8 cellular contexts compared by ENCODE assay signal in genomic region chr15:64651573-64652260, GRCh38.
A peak's percentile ranks its signal among the peaks of the same experiment; 100 is the strongest.
DNase-seq lines count a peak whose midpoint lies in the region; ATAC-seq and TF ChIP-seq lines count a peak whose summit lies in the region.

No MANE protein-coding gene starts in this region.

- H3K4me1 Mint-ChIP-seq in neural progenitor cell = peaks cover 8% of the 10 kb centered on the region

- peaks cover 1% of the 10 kb centered on the region for H3K36me3 Mint-ChIP-seq in neural progenitor cell

- H3K4me2 ChIP-seq in neural progenitor cell = no peak overlapping the region

- no peak overlapping the region for H3K27ac ChIP-seq in lower lobe of right lung
- no peak overlapping the region for H3K27ac ChIP-seq in aorta (ENCODE audit: low read depth in 1 of 2, low read length in 2 of 2)
- no peak overlapping the region for H3K27ac ChIP-seq in neural progenitor cell

- peaks cover 17% of the 10 kb centered on the region for H3K79me2 ChIP-seq in neural progenitor cell (ENCODE audit: low read depth)

- no peak overlapping the region for H3K4me3 Mint-ChIP-seq in neural progenitor cell

- DNase-seq in G401 (ENCODE audit: low spot score) (peak; percentile 8), NCI-H1092 treated with DMSO at 0.1 percent for 48 hours (lab: John Stamatoyannopoulos, UW) (peak; percentile 16), lower lobe of right lung (no peak), aorta (no peak), erythroblast (lab: John Stamatoyannopoulos, UW) (no peak), neural progenitor cell (ENCODE audit: low spot score) (no peak)
- DNase-seq in activated T-cell treated with anti-CD3 and anti-CD28 coated beads, Interleukin-2, amount 50 U/mL, for 1 hour = peak; percentile 41

- no peak overlapping the region for H3K4me3 ChIP-seq in lower lobe of right lung
- H3K4me3 ChIP-seq in aorta (ENCODE audit: low read length in 2 of 2) = no peak overlapping the region
- H3K4me3 ChIP-seq in neural progenitor cell = no peak overlapping the region

- no peak for TF ChIP-seq CTCF in lower lobe of right lung (IDR thresholded peaks at IDR 0.05)
- TF ChIP-seq CTCF in neural progenitor cell (IDR thresholded peaks at IDR 0.05) = no peak

- TF ChIP-seq POLR2A in erythroblast (IDR thresholded peaks at IDR 0.05; ENCODE audit: low read length) = no peak

- H3F3A ChIP-seq in neural progenitor cell (ENCODE audit: low read depth) = peaks cover 9% of the 10 kb centered on the region

- no peak overlapping the region for H2AFZ ChIP-seq in neural progenitor cell (replicated peaks)

- H3K27ac Mint-ChIP-seq in neural progenitor cell = no peak overlapping the region

- intact Hi-C loops in lower lobe of right lung (cut with DNase I) (no loop called here), aorta (cut with DNase I) (loop anchor here in 1 of 2 donors (10.0 kb wide), 1 partner anchor 227 kb away; no protein-coding TSS in a partner anchor)

- no peak overlapping the region for H3K9ac ChIP-seq in neural progenitor cell

- H3K27me3 Mint-ChIP-seq in neural progenitor cell (ENCODE audit: insufficient read depth, low read depth) = peaks cover 2% of the 10 kb centered on the region

- no peaks in the 10 kb centered on the region for H3K9me3 Mint-ChIP-seq in neural progenitor cell

- 82 to 89% methylated on average over 4 of the region's 4 CpGs for WGBS in aorta, 2 donors

- ATAC-seq in GM21723 (IDR thresholded peaks at IDR 0.05; ENCODE audit: unreplicated experiment) (peak; percentile 82), lower lobe of right lung (peak; percentile 81 to 83), aorta (ENCODE audit: low FRiP score) (no peak)

- no peaks in the 10 kb centered on the region for H3K27me3 ChIP-seq in lower lobe of right lung (ENCODE audit: low read depth)
- no peaks in the 10 kb centered on the region for H3K27me3 ChIP-seq in aorta (ENCODE audit: control insufficient read depth in 1 of 2, insufficient read depth in 2 of 2, low read length in 1 of 2)
- no peaks in the 10 kb centered on the region for H3K27me3 ChIP-seq in neural progenitor cell

- H3K36me3 ChIP-seq in lower lobe of right lung (no peaks in the 10 kb centered on the region), aorta (ENCODE audit: control insufficient read depth in 1 of 2, insufficient read depth in 2 of 2, low read length in 1 of 2) (no peaks in the 10 kb centered on the region), neural progenitor cell (no peaks in the 10 kb centered on the region)

- in situ Hi-C loops in G401 (cut with HindIII; ENCODE audit: low sequenced_read_pairs) = no loop called here

- H3K4me1 ChIP-seq in lower lobe of right lung (peaks cover 19% of the 10 kb centered on the region), aorta (ENCODE audit: control insufficient read depth in 1 of 2, insufficient read depth in 2 of 2, low read length in 2 of 2) (no peaks in the 10 kb centered on the region), neural progenitor cell (peaks cover 7% of the 10 kb centered on the region)

- H3K9me3 ChIP-seq in lower lobe of right lung = no peaks in the 10 kb centered on the region
- no peaks in the 10 kb centered on the region for H3K9me3 ChIP-seq in aorta (ENCODE audit: control insufficient read depth, low read length)
- H3K9me3 ChIP-seq in neural progenitor cell (ENCODE audit: low read depth) = no peaks in the 10 kb centered on the region

- H4K20me1 ChIP-seq in neural progenitor cell (ENCODE audit: low read depth) = peaks cover 14% of the 10 kb centered on the region

Comparison
In these comparisons a context has a peak if more than half of its experiments do, and no peak if none do; other contexts are left out.
1. DNase-seq: peak in G401 (single experiment), NCI-H1092 treated with DMSO at 0.1 percent for 48 hours (single experiment) and activated T-cell treated with anti-CD3 and anti-CD28 coated beads, Interleukin-2, amount 50 U/mL, for 1 hour (single experiment); none in lower lobe of right lung (single experiment), aorta (0 of 2), erythroblast (0 of 2) and neural progenitor cell (single experiment).